8 cellular contexts compared by ENCODE assay signal in genomic region chr11:134360050-134360835, GRCh38. TPM values are rescaled to one million over a fixed set of nuclear protein-coding genes. Genes with fewer than 3 reads are reported as not detected.
A peak's percentile ranks its signal among the peaks of the same experiment; 100 is the strongest.
DNase-seq lines count a peak whose midpoint lies in the region; ATAC-seq and TF ChIP-seq lines count a peak whose summit lies in the region.

No MANE protein-coding gene starts in this region.

- intact Hi-C loops in transverse colon (cut with DNase I; ENCODE audit: low total_unique reads): loop anchor here (5.0 kb wide), 1 partner anchor 293 kb away; the partner anchor contains the start of gene JAM3

- no peak for TF ChIP-seq EP300 in transverse colon (IDR thresholded peaks at IDR 0.05; ENCODE audit: low read depth)

- H2AFZ ChIP-seq in parathyroid adenoma: no peak overlapping the region

- H3K27ac ChIP-seq in C4-2B: no peak overlapping the region
- H3K27ac ChIP-seq in parathyroid adenoma: no peak overlapping the region
- H3K27ac ChIP-seq in transverse colon: no peak overlapping the region

- H3K79me2 ChIP-seq in parathyroid adenoma: no peaks in the 10 kb centered on the region

- H3K9ac ChIP-seq in parathyroid adenoma: no peak overlapping the region

- in situ Hi-C loops in SK-MEL-5 (cut with HindIII; ENCODE audit: low pct_unique_long_range_greater_than_20kb, low sequenced_read_pairs): no loop called here
- in situ Hi-C loops in transverse colon (cut with MboI; ENCODE audit: low pct_ligation_motif_present in 1 of 4, low pct_unique_long_range_greater_than_20kb in 1 of 4, low sequenced_read_pairs in 3 of 4): no loop called here

- H3K4me3 ChIP-seq in parathyroid adenoma (ENCODE audit: low read depth, low read length) (no peak overlapping the region), transverse colon (no peak overlapping the region)

- WGBS in transverse colon (ENCODE audit: low coverage in 1 of 2), 2 donors: 28 to 71% methylated on average over 2 to 30 of the region's 30 CpGs

- H3K9me3 ChIP-seq in parathyroid adenoma (ENCODE audit: control insufficient read depth, low read length) (no peaks in the 10 kb centered on the region), transverse colon (no peaks in the 10 kb centered on the region)

- H3K27me3 ChIP-seq in parathyroid adenoma (ENCODE audit: control insufficient read depth, insufficient read depth, low read length) (no peaks in the 10 kb centered on the region), transverse colon (no peaks in the 10 kb centered on the region)

- H3K4me1 ChIP-seq in parathyroid adenoma (peaks cover 11% of the 10 kb centered on the region), transverse colon (peaks cover 0 to 7% (median 3%) of the 10 kb centered on the region in 4 donors)

- TF ChIP-seq POLR2A in transverse colon (IDR thresholded peaks at IDR 0.05): no peak

- ATAC-seq in GM19468 (IDR thresholded peaks at IDR 0.05; ENCODE audit: extremely low read depth, unreplicated experiment): peak; percentile 79

- DNase-seq in HUDEP-2 (lab: John Stamatoyannopoulos, UW; ENCODE audit: unreplicated experiment in 76 of 76) (peak in 64 of 76 experiments; percentile 3 to 73 (median 37)), SK-MEL-5 (ENCODE audit: low read depth, low spot score) (peak; percentile 83), glomerular endothelial cell (ENCODE audit: extremely low read depth, low read depth, low spot score) (peak; percentile 25), transverse colon (peak; percentile 84)
- peak; percentile 57 for DNase-seq in activated gamma-delta T cell treated with anti-CD3 and anti-CD28 coated beads, Interleukin-2, amount 50 U/mL, for 16 hours (ENCODE audit: low read depth)

- H3K36me3 ChIP-seq in parathyroid adenoma (ENCODE audit: control insufficient read depth, insufficient read depth, low read length) (no peaks in the 10 kb centered on the region), transverse colon (no peaks in the 10 kb centered on the region)

- TF ChIP-seq CTCF in C4-2B (conservative IDR thresholded peaks at IDR 0.05): peak; percentile 97
- peak; percentile 79 for TF ChIP-seq CTCF in parathyroid adenoma (IDR thresholded peaks at IDR 0.05)
- peak; percentile 75 to 89 (median 88) for TF ChIP-seq CTCF in transverse colon (IDR thresholded peaks at IDR 0.05)

- no peak overlapping the region for H3K4me2 ChIP-seq in parathyroid adenoma (ENCODE audit: low read length)

RNA-seq across cellular contexts. Expression of gene GLB1L2, which starts 28.5 kb away (rescaled TPM):
- 0.48 and 1.1 TPM in 2 replicates for total RNA-seq in SK-MEL-5 (2014; rRNA removed; shearing (Covaris generic))
- polyA plus RNA-seq in SK-MEL-5 (2015; cell fraction: cytosol; rRNA removed): 1.5 TPM in 2 replicates
- polyA plus RNA-seq in SK-MEL-5 (2015; cell fraction: nucleus; rRNA removed): 0.83 and 1.4 TPM in 2 replicates
- total RNA-seq in glomerular endothelial cell: 0.92 and 0.99 TPM in 2 replicates
- 10 to 100 TPM; 26.2 to 39.5 (median 35.3) TPM for total RNA-seq in transverse colon

RNA-seq across cellular contexts. Expression of gene B3GAT1, which starts 51.8 kb away (rescaled TPM):
- total RNA-seq in SK-MEL-5 (2014; rRNA removed; shearing (Covaris generic)): 3.7 and 4.8 TPM in 2 replicates
- polyA plus RNA-seq in SK-MEL-5 (2015; cell fraction: cytosol; rRNA removed): 21.5 and 29.2 TPM in 2 replicates
- polyA plus RNA-seq in SK-MEL-5 (2015; cell fraction: nucleus; rRNA removed): 30.0 and 36.2 TPM in 2 replicates
- total RNA-seq in glomerular endothelial cell (not detected in 2 replicates), transverse colon (under 1 TPM in 2 of 4 donors, not detected in 2; 0.14 to 0.16 TPM)

Comparison
In these comparisons a context has a peak if more than half of its experiments do, and no peak if none do; other contexts are left out.
1. DNase-seq: peak in every context shown above with its lines; median percentile 84 in transverse colon; 83 in SK-MEL-5; 57 in activated gamma-delta T cell treated with anti-CD3 and anti-CD28 coated beads, Interleukin-2, amount 50 U/mL, for 16 hours; 37 in HUDEP-2; 25 in glomerular endothelial cell.
2. RNA of gene GLB1L2, which starts 28.5 kb away (total RNA-seq): 26.2 to 39.5 TPM in transverse colon; 0.48 to 1.1 TPM in SK-MEL-5 and 0.92 to 0.99 TPM in glomerular endothelial cell; every median in the first group is over 10 times any median in the second.
3. Peak in every context shown above with its lines, with median percentiles within 50 percentile points of each other: CTCF ChIP-seq.